In genomic region chr5:170791325-170791954, GRCh38 we compare ENCODE assay signal across 9 cellular contexts. TPM values are rescaled to one million over a fixed set of nuclear protein-coding genes. Genes with fewer than 3 reads are reported as not detected.
DNase-seq lines count a peak whose midpoint lies in the region; ATAC-seq and TF ChIP-seq lines count a peak whose summit lies in the region.
"Had no signal": no experiment of that assay in that cellular context is flagged by ENCODE, and none has a peak within 500 bp of the region (broad histone marks: within the 10 kb centered on the region; RNA-seq: fewer than 3 reads in every experiment).

No MANE protein-coding gene starts in this region.

- peak; percentile 77 for DNase-seq in Ammon's horn (ENCODE audit: low spot score)
- peak; percentile 56 to 66 for DNase-seq in Kasumi-1 (lab: John Stamatoyannopoulos, UW)
- DNase-seq in SK-N-DZ (ENCODE audit: low spot score): peak; percentile 46
- no peak for DNase-seq in esophagus squamous epithelium (lab: John Stamatoyannopoulos, UW)
- peak; percentile 80 for DNase-seq in mucosa of gallbladder (ENCODE audit: low spot score)
- DNase-seq in posterior vena cava (ENCODE audit: low spot score): no peak

- TF ChIP-seq POLR2A in esophagus squamous epithelium (IDR thresholded peaks at IDR 0.05): no peak

- intact Hi-C loops in esophagus squamous epithelium (cut with DNase I) (loop anchor here (5.0 kb wide), 1 partner anchor 49 kb away; no protein-coding TSS in a partner anchor), posterior vena cava (cut with DNase I) (loop anchor here in 1 of 2 donors (2.0 kb wide), 1 partner anchor 47 kb away; no protein-coding TSS in a partner anchor)

- H3K9me3 ChIP-seq in esophagus squamous epithelium: no peaks in the 10 kb centered on the region

- peak in 5 of 6 experiments; percentile 40 to 68 (median 65) for TF ChIP-seq CTCF in esophagus squamous epithelium (IDR thresholded peaks at IDR 0.05)

- no peak overlapping the region for H3K27ac ChIP-seq in esophagus squamous epithelium

- WGBS in esophagus squamous epithelium, 2 donors: 30 to 34% methylated on average over 7 of the region's 7 CpGs

- H3K4me1 ChIP-seq in esophagus squamous epithelium: peaks cover 0 to 9% (median 0%) of the 10 kb centered on the region in 3 donors

- no peak overlapping the region for H3K4me3 ChIP-seq in esophagus squamous epithelium

- H3K36me3 ChIP-seq in esophagus squamous epithelium: peaks cover 0 to 5% (median 0%) of the 10 kb centered on the region in 3 donors

- no peaks in the 10 kb centered on the region for H3K27me3 ChIP-seq in esophagus squamous epithelium

- ATAC-seq in GM18498 (IDR thresholded peaks at IDR 0.05; ENCODE audit: unreplicated experiment): peak; percentile 59
- ATAC-seq in GM19455 (IDR thresholded peaks at IDR 0.05; ENCODE audit: unreplicated experiment): no peak

RNA-seq across cellular contexts. Expression of gene GABRP, which starts 7.9 kb away (rescaled TPM):
- 0.81 TPM in 1 of 2 replicates, not detected in the other for polyA plus RNA-seq in SK-N-DZ (2014; cell fraction: cytosol; rRNA removed)
- polyA plus RNA-seq in SK-N-DZ (2014; cell fraction: nucleus; rRNA removed): not detected in 2 replicates
- total RNA-seq in esophagus squamous epithelium: 10 to 100 TPM in 3 of 4 donors, 1 to 10 TPM in 1; 1.1 to 49.2 (median 29.2) TPM
- total RNA-seq in mucosa of gallbladder: 44.3 TPM
- under 1 TPM in 1 of 2 donors, not detected in 1; 0.29 TPM for total RNA-seq in posterior vena cava
- polyA plus RNA-seq: IgD-negative memory B cell had no signal

Comparison
In these comparisons a context has a peak if more than half of its experiments do, and no peak if none do; other contexts are left out.
1. DNase-seq: peak in Ammon's horn (single experiment), Kasumi-1 (2 of 2), SK-N-DZ (single experiment) and mucosa of gallbladder (single experiment); none in esophagus squamous epithelium (single experiment) and posterior vena cava (single experiment).